ENCODE assay signal across 27 cellular contexts in genomic region chr18:68440433-68440832, GRCh38.
"Had no signal": no experiment of that assay in that cellular context is flagged by ENCODE, and none has a peak within 500 bp of the region (broad histone marks: within the 10 kb centered on the region; RNA-seq: fewer than 3 reads in every experiment).

No MANE protein-coding gene starts in this region.

- H3K36me3 ChIP-seq: colonic mucosa, gastrocnemius medialis, neutrophil, sigmoid colon, tibial nerve had no signal

- H3K27ac ChIP-seq: colonic mucosa, dorsolateral prefrontal cortex, gastrocnemius medialis, neutrophil, tibial nerve had no signal

- H3K4me3 ChIP-seq: colonic mucosa, dorsolateral prefrontal cortex, gastrocnemius medialis, sigmoid colon, tibial nerve had no signal

- H3K4me3 Mint-ChIP-seq: activated B cell treated with CpG ODN at 0.5 μM for 24 hours; activated CD8-positive, alpha-beta T cell treated with anti-CD3 and anti-CD28 coated beads for 36 hours; activated naive CD4-positive, alpha-beta T cell treated with anti-CD3 and anti-CD28 coated beads, Interleukin-2, amount 50 U/mL, for 24 hours; activated naive CD8-positive, alpha-beta T cell treated with anti-CD3 and anti-CD28 coated beads, Interleukin-2, amount 50 U/mL, for 24 hours; immature natural killer cell; mesothelial cell of epicardium; naive thymus-derived CD8-positive, alpha-beta T cell; T-helper 2 cell treated with Interferon-gamma antibody and Interleukin-4, amounts not matched to agents 5 μg/mL and 100 μg/mL, for 36 hours had no signal

- H3K4me1 ChIP-seq: colonic mucosa, gastrocnemius medialis, sigmoid colon had no signal

- H3K27me3 ChIP-seq: colonic mucosa, dorsolateral prefrontal cortex, gastrocnemius medialis, neutrophil, sigmoid colon, tibial nerve had no signal

- H3K27me3 Mint-ChIP-seq: activated B cell treated with CpG ODN at 0.5 μM for 24 hours; activated CD8-positive, alpha-beta T cell treated with anti-CD3 and anti-CD28 coated beads for 36 hours; activated naive CD4-positive, alpha-beta T cell treated with anti-CD3 and anti-CD28 coated beads, Interleukin-2, amount 50 U/mL, for 24 hours; activated naive CD8-positive, alpha-beta T cell treated with anti-CD3 and anti-CD28 coated beads, Interleukin-2, amount 50 U/mL, for 24 hours; progenitor cell of endocrine pancreas had no signal

- H3K4me1 Mint-ChIP-seq: activated B cell treated with CpG ODN at 0.5 μM for 24 hours; activated naive CD4-positive, alpha-beta T cell treated with anti-CD3 and anti-CD28 coated beads, Interleukin-2, amount 50 U/mL, for 24 hours; immature natural killer cell; mesothelial cell of epicardium; naive thymus-derived CD8-positive, alpha-beta T cell had no signal

- H3K27ac Mint-ChIP-seq: activated B cell treated with CpG ODN at 0.5 μM for 24 hours; activated CD8-positive, alpha-beta T cell treated with anti-CD3 and anti-CD28 coated beads for 36 hours; activated naive CD4-positive, alpha-beta T cell treated with anti-CD3 and anti-CD28 coated beads, Interleukin-2, amount 50 U/mL, for 24 hours; activated naive CD8-positive, alpha-beta T cell treated with anti-CD3 and anti-CD28 coated beads, Interleukin-2, amount 50 U/mL, for 24 hours; activated T-helper 2 cell treated with anti-CD3 and anti-CD28 coated beads, Interferon-gamma antibody, Interleukin-2, Interleukin-4, amounts not matched to agents 10 μg/mL and 5 μg/mL and 100 μg/mL, durations not matched to agents 14 hours and 24 hours and 36 hours; immature natural killer cell; mesothelial cell of epicardium; naive thymus-derived CD8-positive, alpha-beta T cell; progenitor cell of endocrine pancreas; T-helper 2 cell treated with Interferon-gamma antibody and Interleukin-4, amounts not matched to agents 5 μg/mL and 100 μg/mL, for 36 hours had no signal

- H3K36me3 Mint-ChIP-seq: activated naive CD4-positive, alpha-beta T cell treated with anti-CD3 and anti-CD28 coated beads, Interleukin-2, amount 50 U/mL, for 24 hours; immature natural killer cell; mesothelial cell of epicardium; naive thymus-derived CD8-positive, alpha-beta T cell had no signal

- FAIRE-seq: kidney had no signal

- DNase-seq: activated B cell treated with CpG ODN at 0.5 μM for 24 hours; activated CD4-positive, alpha-beta T cell treated with anti-CD3 and anti-CD28 coated beads, Interleukin-2, amount 50 U/mL, for 1 hour; activated CD8-positive, alpha-beta T cell treated with anti-CD3 and anti-CD28 coated beads for 36 hours; activated naive CD8-positive, alpha-beta T cell treated with anti-CD3 and anti-CD28 coated beads, Interleukin-2, amount 50 U/mL, for 24 hours; activated T-cell treated with anti-CD3 and anti-CD28 coated beads, Interleukin-2, amount 50 U/mL, for 48 hours; amygdala; colonic mucosa; dorsolateral prefrontal cortex; effector memory CD4-positive, alpha-beta T cell; gastrocnemius medialis; immature natural killer cell; kidney; left colon; mammary epithelial cell; naive thymus-derived CD8-positive, alpha-beta T cell; sigmoid colon; stimulated activated CD4-positive, alpha-beta T cell treated with anti-CD3 and anti-CD28 coated beads, Interleukin-15, amount 100 ng/mL, for 24 hours; stimulated activated CD4-positive, alpha-beta T cell treated with anti-CD3 and anti-CD28 coated beads, Interleukin-2, amount 100 ng/mL, for 24 hours; stimulated activated naive CD4-positive, alpha-beta T cell treated with Interleukin-2 at 50 U/mL for 16 hours; T-helper 1 cell had no signal

- H3K9me3 Mint-ChIP-seq: activated naive CD4-positive, alpha-beta T cell treated with anti-CD3 and anti-CD28 coated beads, Interleukin-2, amount 50 U/mL, for 24 hours had no signal

- H3K9me3 ChIP-seq: colonic mucosa, gastrocnemius medialis, neutrophil, sigmoid colon, tibial nerve had no signal

- ATAC-seq: activated CD8-positive, alpha-beta T cell treated with anti-CD3 and anti-CD28 coated beads for 36 hours; activated naive CD8-positive, alpha-beta T cell treated with anti-CD3 and anti-CD28 coated beads, Interleukin-2, amount 50 U/mL, for 24 hours; gastrocnemius medialis; left colon; naive thymus-derived CD8-positive, alpha-beta T cell had no signal
